12 cellular contexts compared by ENCODE assay signal in the genomic region with DNA sequence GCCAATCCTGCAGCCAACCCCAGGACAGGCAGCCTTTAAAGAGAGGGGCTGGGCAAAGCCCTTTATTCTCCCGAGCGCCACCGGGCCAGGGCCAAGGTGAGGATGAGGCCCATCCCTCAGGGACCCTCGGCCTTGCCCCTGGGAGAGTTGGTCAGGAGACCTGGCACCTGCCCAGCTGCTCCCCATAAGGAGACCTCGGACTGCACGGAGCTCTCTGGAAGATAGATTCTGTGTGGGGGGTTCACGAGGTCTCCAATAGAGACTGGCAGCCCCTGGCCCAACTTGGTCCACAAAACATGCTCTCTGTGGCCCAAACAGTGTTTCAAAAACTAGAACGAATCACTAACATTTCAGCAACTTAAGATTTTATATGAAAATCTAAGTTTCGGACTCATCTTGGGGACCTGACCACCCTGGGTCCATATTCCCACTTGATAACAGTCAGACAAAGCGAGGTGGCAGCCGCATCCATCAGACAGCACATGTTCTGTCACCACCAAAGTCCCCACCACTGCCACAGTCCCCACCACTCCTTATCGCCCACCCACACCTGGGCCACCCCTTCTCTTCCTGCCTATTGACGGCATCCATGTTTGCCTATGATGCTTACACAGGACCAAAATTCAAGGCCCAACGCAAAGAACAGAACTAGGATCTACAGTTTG.
DNase-seq lines count a peak whose midpoint lies in the region; ATAC-seq and TF ChIP-seq lines count a peak whose summit lies in the region.
"Had no signal": no experiment of that assay in that cellular context is flagged by ENCODE, and none has a peak within 500 bp of the region (broad histone marks: within the 10 kb centered on the region; RNA-seq: fewer than 3 reads in every experiment).

No MANE protein-coding gene starts in this region.

- intact Hi-C loops in heart right ventricle (cut with DNase I) (no loop called here), cardiac septum (cut with DNase I) (loop anchor here (2.0 kb wide), 1 partner anchor 29 kb away; no protein-coding TSS in a partner anchor), esophagus squamous epithelium (cut with DNase I) (no loop called here), prostate gland (cut with DNase I) (no loop called here), vagina (cut with DNase I) (no loop called here)

- DNase-seq in heart right ventricle (no peak), cardiac septum (ENCODE audit: low spot score) (no peak), esophagus squamous epithelium (lab: John Stamatoyannopoulos, UW) (no peak), prostate gland (ENCODE audit: low spot score) (no peak), vagina (ENCODE audit: extremely low spot score in 2 of 2) (no peak), HPDE6-E6E7 (ENCODE audit: extremely low spot score) (no peak), H7 (no peak), GOT3 (lab: John Stamatoyannopoulos, UW) (no peak)
- DNase-seq: activated CD8-positive, alpha-beta T cell treated with anti-CD3 and anti-CD28 coated beads for 36 hours; DMS 273 treated with DMSO at 0.1 percent for 48 hours; IMR-90; T-helper 9 cell had no signal

- H3K36me3 ChIP-seq in heart right ventricle (peaks cover 0 to 18% (median 0%) of the 10 kb centered on the region in 9 donors), esophagus squamous epithelium (no peaks in the 10 kb centered on the region), prostate gland (no peaks in the 10 kb centered on the region), vagina (no peaks in the 10 kb centered on the region), H7 (replicated peaks; ENCODE audit: control insufficient read depth, insufficient read depth, low read length) (no peaks in the 10 kb centered on the region)

- TF ChIP-seq POLR2A in esophagus squamous epithelium (IDR thresholded peaks at IDR 0.05), result no peak
- no peak for TF ChIP-seq POLR2A in prostate gland (IDR thresholded peaks at IDR 0.05)
- no peak for TF ChIP-seq POLR2A in vagina (IDR thresholded peaks at IDR 0.05)

- H3K4me1 ChIP-seq in heart right ventricle, result peaks cover 63 to 100% (median 97%) of the 10 kb centered on the region in 9 donors
- peaks cover 31 to 89% (median 55%) of the 10 kb centered on the region in 3 donors for H3K4me1 ChIP-seq in esophagus squamous epithelium
- peaks cover 17% of the 10 kb centered on the region for H3K4me1 ChIP-seq in prostate gland (replicated peaks)
- H3K4me1 ChIP-seq in vagina, result peaks cover 81% of the 10 kb centered on the region

- peak in 3 of 8 donors; percentile 4 to 20 (median 15) for ATAC-seq in heart right ventricle

- TF ChIP-seq CTCF in heart right ventricle (IDR thresholded peaks at IDR 0.05), result no peak
- TF ChIP-seq CTCF in esophagus squamous epithelium (IDR thresholded peaks at IDR 0.05), result no peak
- TF ChIP-seq CTCF in prostate gland (IDR thresholded peaks at IDR 0.05), result no peak
- TF ChIP-seq CTCF in vagina (IDR thresholded peaks at IDR 0.05), result no peak

- no peaks in the 10 kb centered on the region for H3K9me3 ChIP-seq in heart right ventricle
- H3K9me3 ChIP-seq in esophagus squamous epithelium, result no peaks in the 10 kb centered on the region
- H3K9me3 ChIP-seq in prostate gland, result no peaks in the 10 kb centered on the region
- H3K9me3 ChIP-seq in vagina, result no peaks in the 10 kb centered on the region

- H3K4me3 ChIP-seq in heart right ventricle (no peak overlapping the region), esophagus squamous epithelium (peak overlapping the region in 1 of 4 donors; percentile 20), prostate gland (no peak overlapping the region), vagina (no peak overlapping the region), H7 (ENCODE audit: insufficient read depth, low read depth, low read length) (no peak overlapping the region)

- 70 to 73% methylated on average over 14 of the region's 14 CpGs for WGBS in heart right ventricle, 2 donors
- WGBS in esophagus squamous epithelium, 2 donors, result 89 to 93% methylated on average over 8 to 9 of the region's 14 CpGs
- 78% methylated on average over 14 of the region's 14 CpGs for WGBS in prostate gland

- H3K27ac ChIP-seq in heart right ventricle (peak overlapping the region; percentile 22 to 93 (median 72)), esophagus squamous epithelium (peak overlapping the region; percentile 28 to 79 (median 68)), prostate gland (peak overlapping the region; percentile 55 to 80), vagina (peak overlapping the region; percentile 44)

- no peaks in the 10 kb centered on the region for H3K27me3 ChIP-seq in heart right ventricle
- H3K27me3 ChIP-seq in esophagus squamous epithelium, result no peaks in the 10 kb centered on the region
- H3K27me3 ChIP-seq in prostate gland (replicated peaks; ENCODE audit: insufficient read depth), result no peaks in the 10 kb centered on the region
- no peaks in the 10 kb centered on the region for H3K27me3 ChIP-seq in vagina
- H3K27me3 ChIP-seq in H7 (ENCODE audit: control insufficient read depth, insufficient read depth, low read length), result no peaks in the 10 kb centered on the region
